In genomic region chr5:44663991-44664710, GRCh38 we compare ENCODE assay signal across 20 cellular contexts.
"Had no signal": no experiment of that assay in that cellular context is flagged by ENCODE, and none has a peak within 500 bp of the region (broad histone marks: within the 10 kb centered on the region; RNA-seq: fewer than 3 reads in every experiment).

No MANE protein-coding gene starts in this region.

- DNase-seq: activated CD4-positive, alpha-beta T cell treated with anti-CD3 and anti-CD28 coated beads for 1 hour; activated CD4-positive, alpha-beta T cell treated with anti-CD3 and anti-CD28 coated beads, Interleukin-2, amount 50 U/mL, for 48 hours; activated CD8-positive, alpha-beta memory T cell treated with anti-CD3 and anti-CD28 coated beads, Interleukin-2, amount 10 ng/mL, durations not matched to agents 7 days and 5 days; activated gamma-delta T cell; activated T-cell treated with anti-CD3 and anti-CD28 coated beads, Interleukin-2, amount 50 U/mL, for 4 hours; amygdala; brain microvascular endothelial cell; cerebellar nuclear complex; effector memory CD8-positive, alpha-beta T cell; hippocampal formation; left ventricle myocardium superior; stimulated activated naive CD4-positive, alpha-beta T cell had no signal

- H3K79me2 ChIP-seq: parathyroid adenoma had no signal

- H3K9me3 ChIP-seq: upper lobe of left lung had no signal

- H3K27me3 ChIP-seq: brain microvascular endothelial cell, neural progenitor cell, upper lobe of left lung had no signal

- H3K4me1 ChIP-seq: neural progenitor cell, parathyroid adenoma, upper lobe of left lung had no signal

- H3K27me3 Mint-ChIP-seq: activated CD8-positive, alpha-beta memory T cell treated with anti-CD3 and anti-CD28 coated beads, Interleukin-2, amount 10 ng/mL, durations not matched to agents 7 days and 5 days; activated naive CD8-positive, alpha-beta T cell; dendritic cell treated with granulocyte-macrophage colony-stimulating factor and Interleukin-4, amounts not matched to agents 40 ng/mL and 50 ng/mL, for 4 days; effector memory CD8-positive, alpha-beta T cell had no signal

- H3K4me3 Mint-ChIP-seq: activated CD8-positive, alpha-beta memory T cell treated with anti-CD3 and anti-CD28 coated beads, Interleukin-2, amount 10 ng/mL, durations not matched to agents 7 days and 5 days; activated naive CD8-positive, alpha-beta T cell; activated T-cell treated with anti-CD3 and anti-CD28 coated beads, Interleukin-2, amount 50 U/mL, for 4 hours; dendritic cell treated with granulocyte-macrophage colony-stimulating factor and Interleukin-4, amounts not matched to agents 40 ng/mL and 50 ng/mL, for 4 days; effector memory CD8-positive, alpha-beta T cell; mesothelial cell of epicardium; neural progenitor cell; T-helper 2 cell treated with Interferon-gamma antibody and Interleukin-4, amounts not matched to agents 5 μg/mL and 100 μg/mL, for 36 hours had no signal

- H3K36me3 ChIP-seq: brain microvascular endothelial cell, neural progenitor cell, upper lobe of left lung had no signal

- ATAC-seq: activated CD8-positive, alpha-beta memory T cell treated with anti-CD3 and anti-CD28 coated beads, Interleukin-2, amount 10 ng/mL, durations not matched to agents 7 days and 5 days; activated T-cell treated with anti-CD3 and anti-CD28 coated beads, Interleukin-2, amount 50 U/mL, for 4 hours; effector memory CD8-positive, alpha-beta T cell; left ventricle myocardium superior had no signal

- H3K9me3 Mint-ChIP-seq: neural progenitor cell had no signal

- H3K4me1 Mint-ChIP-seq: activated CD8-positive, alpha-beta memory T cell treated with anti-CD3 and anti-CD28 coated beads, Interleukin-2, amount 10 ng/mL, durations not matched to agents 7 days and 5 days; neural progenitor cell had no signal

- H3K4me3 ChIP-seq: neural progenitor cell, skin epidermis, upper lobe of left lung had no signal

- H3K27ac ChIP-seq: brain microvascular endothelial cell, neural progenitor cell, parathyroid adenoma, skin epidermis, upper lobe of left lung had no signal

- H2AFZ ChIP-seq: neural progenitor cell, parathyroid adenoma had no signal

- H3K4me2 ChIP-seq: neural progenitor cell had no signal

- H3K27ac Mint-ChIP-seq: activated CD8-positive, alpha-beta memory T cell treated with anti-CD3 and anti-CD28 coated beads, Interleukin-2, amount 10 ng/mL, durations not matched to agents 7 days and 5 days; activated naive CD8-positive, alpha-beta T cell; dendritic cell treated with granulocyte-macrophage colony-stimulating factor and Interleukin-4, amounts not matched to agents 40 ng/mL and 50 ng/mL, for 4 days; effector memory CD8-positive, alpha-beta T cell; mesothelial cell of epicardium; neural progenitor cell; T-helper 2 cell treated with Interferon-gamma antibody and Interleukin-4, amounts not matched to agents 5 μg/mL and 100 μg/mL, for 36 hours had no signal
